22 cellular contexts compared by ENCODE assay signal in genomic region chr21:41095983-41096382, GRCh38.
"Had no signal": no experiment of that assay in that cellular context is flagged by ENCODE, and none has a peak within 500 bp of the region (broad histone marks: within the 10 kb centered on the region; RNA-seq: fewer than 3 reads in every experiment).

No MANE protein-coding gene starts in this region.

- DNase-seq: activated B cell treated with CpG ODN at 0.5 μM for 24 hours; activated CD4-positive, alpha-beta T cell treated with anti-CD3 and anti-CD28 coated beads for 1 hour; activated CD4-positive, alpha-beta T cell treated with anti-CD3 and anti-CD28 coated beads, Interleukin-2, amount 10 ng/mL, durations not matched to agents 24 days and 14 days; activated CD4-positive, alpha-beta T cell treated with anti-CD3 and anti-CD28 coated beads, Interleukin-2, amount 50 U/mL, for 48 hours; activated CD8-positive, alpha-beta memory T cell treated with anti-CD3 and anti-CD28 coated beads for 24 hours; activated effector memory CD4-positive, alpha-beta T cell treated with anti-CD3 and anti-CD28 coated beads, Interleukin-2, amount 50 U/mL, for 16 hours; activated naive CD4-positive, alpha-beta T cell treated with anti-CD3 and anti-CD28 coated beads for 36 hours; activated T-cell treated with anti-CD3 and anti-CD28 coated beads, Interleukin-2, amount 50 U/mL, for 4 hours; brain microvascular endothelial cell; KG1; NCI-H1048; NCI-H146; NCI-H187 treated with DMSO at 0.1 percent for 48 hours; NCI-H2081 treated with DMSO at 0.1 percent for 48 hours; NCI-H446; NCI-H524; SHP77 treated with DMSO at 0.1 percent for 48 hours; T-helper 17 cell; T-helper 9 cell had no signal

- H3K27ac Mint-ChIP-seq: activated B cell treated with CpG ODN at 0.5 μM for 24 hours; activated CD4-positive, alpha-beta T cell treated with anti-CD3 and anti-CD28 coated beads, Interleukin-2, amount 10 ng/mL, durations not matched to agents 24 days and 14 days; activated naive CD4-positive, alpha-beta T cell treated with anti-CD3 and anti-CD28 coated beads for 36 hours; activated naive CD8-positive, alpha-beta T cell; IgD-negative memory B cell; T-helper 17 cell had no signal

- FAIRE-seq: RCC 7860 had no signal

- H3K4me1 Mint-ChIP-seq: activated B cell treated with CpG ODN at 0.5 μM for 24 hours; activated CD4-positive, alpha-beta T cell treated with anti-CD3 and anti-CD28 coated beads, Interleukin-2, amount 10 ng/mL, durations not matched to agents 24 days and 14 days; IgD-negative memory B cell; T-helper 17 cell had no signal

- H3K27ac ChIP-seq: brain microvascular endothelial cell had no signal

- H3K36me3 ChIP-seq: brain microvascular endothelial cell had no signal

- H3K9me3 Mint-ChIP-seq: activated B cell treated with CpG ODN at 0.5 μM for 24 hours; activated CD4-positive, alpha-beta T cell treated with anti-CD3 and anti-CD28 coated beads, Interleukin-2, amount 10 ng/mL, durations not matched to agents 24 days and 14 days had no signal

- ATAC-seq: activated T-cell treated with anti-CD3 and anti-CD28 coated beads, Interleukin-2, amount 50 U/mL, for 4 hours; T-helper 17 cell had no signal

- H3K27me3 ChIP-seq: brain microvascular endothelial cell had no signal

- H3K27me3 Mint-ChIP-seq: activated naive CD8-positive, alpha-beta T cell had no signal

- H3K4me3 Mint-ChIP-seq: activated B cell treated with CpG ODN at 0.5 μM for 24 hours; activated CD4-positive, alpha-beta T cell treated with anti-CD3 and anti-CD28 coated beads, Interleukin-2, amount 10 ng/mL, durations not matched to agents 24 days and 14 days; activated naive CD4-positive, alpha-beta T cell treated with anti-CD3 and anti-CD28 coated beads for 36 hours; activated naive CD8-positive, alpha-beta T cell; activated T-cell treated with anti-CD3 and anti-CD28 coated beads, Interleukin-2, amount 50 U/mL, for 4 hours; IgD-negative memory B cell; T-helper 17 cell had no signal

- H3K36me3 Mint-ChIP-seq: activated naive CD8-positive, alpha-beta T cell; IgD-negative memory B cell had no signal
